In genomic region chr3:113051827-113052226, GRCh38 we compare ENCODE assay signal across 9 cellular contexts.
DNase-seq lines count a peak whose midpoint lies in the region; ATAC-seq and TF ChIP-seq lines count a peak whose summit lies in the region.
"Had no signal": no experiment of that assay in that cellular context is flagged by ENCODE, and none has a peak within 500 bp of the region (broad histone marks: within the 10 kb centered on the region; RNA-seq: fewer than 3 reads in every experiment).

No MANE protein-coding gene starts in this region.

- H4K20me1 ChIP-seq in HCT116 (ENCODE audit: insufficient read depth): no peaks in the 10 kb centered on the region

- TF ChIP-seq RAD21 in HCT116 (IDR thresholded peaks at IDR 0.05; ENCODE audit: low read depth): no peak

- no peak overlapping the region for H3K9ac ChIP-seq in HCT116 (ENCODE audit: low read length)

- H3K9me3 ChIP-seq in HCT116 (ENCODE audit: control insufficient read depth in 1 of 2, insufficient read depth in 1 of 2, low read depth in 1 of 2, low read length in 2 of 2): no peaks in the 10 kb centered on the region
- H3K9me3 ChIP-seq: Peyer's patch had no signal

- DNase-seq in HCT116 (ENCODE audit: low read depth, low spot score) (no peak), anterior cingulate cortex (lab: John Stamatoyannopoulos, UW) (peak in 39 of 58 donors; percentile 5 to 74 (median 22)), hippocampal formation (lab: John Stamatoyannopoulos, UW) (peak; percentile 3 to 30), sciatic nerve (ENCODE audit: low spot score) (no peak), NCI-H2029 (lab: John Stamatoyannopoulos, UW) (no peak), HCEC 1CT (no peak)
- no peak for DNase-seq in activated CD8-positive, alpha-beta memory T cell treated with anti-CD3 and anti-CD28 coated beads, Interleukin-2, amount 50 U/mL, for 4 hours
- DNase-seq in stimulated activated CD8-positive, alpha-beta memory T cell treated with anti-CD3 and anti-CD28 coated beads, Interleukin-4, amount 100 ng/mL, for 48 hours: no peak

- peak overlapping the region; percentile 96 for H2AFZ ChIP-seq in HCT116 (ENCODE audit: low read depth, low read length, poor library complexity, severe bottlenecking)

- no peak for TF ChIP-seq POLR2A in HCT116 (IDR thresholded peaks at IDR 0.05; ENCODE audit: borderline replicate concordance, extremely low read depth, insufficient read depth, insufficient read length)

- H3K36me3 ChIP-seq in HCT116 (ENCODE audit: control insufficient read depth in 1 of 2, insufficient read depth in 2 of 2, low read length in 2 of 2): no peaks in the 10 kb centered on the region
- H3K36me3 ChIP-seq: Peyer's patch had no signal

- H3K79me2 ChIP-seq in HCT116 (ENCODE audit: insufficient read depth, low read length): no peaks in the 10 kb centered on the region

- RAD21 ChIA-PET in HCT116 (lab: Charles Lee; ENCODE audit: low non-redundant PET in 1 of 2, low total read pairs in 2 of 2, uncharacterized antibody in 2 of 2, unreplicated experiment in 2 of 2): no interaction called here

- no peaks in the 10 kb centered on the region for H3K27me3 ChIP-seq in HCT116 (ENCODE audit: insufficient read depth, low read length)
- H3K27me3 ChIP-seq: Peyer's patch had no signal

- no peak overlapping the region for H3K4me2 ChIP-seq in HCT116 (ENCODE audit: low read length)

- POLR2A ChIA-PET in HCT116 (lab: Charles Lee): no interaction called here

- no TSS peak for BruUV-seq in HCT116 (replicated peaks; lab: Mats Ljungman, UMichigan)

- CTCF ChIA-PET in HCT116 (lab: Charles Lee): no interaction called here

- H3K9me2 ChIP-seq in HCT116 (ENCODE audit: insufficient read depth): no peaks in the 10 kb centered on the region

- ATAC-seq in HCT116 (no peak), sciatic nerve (peak; percentile 81)

- no peak overlapping the region for H3K27ac ChIP-seq in HCT116 (ENCODE audit: low read depth, low read length)

- intact Hi-C loops in HCT116 (cut with micrococcal nuclease) (loop anchor here (1.0 to 5.0 kb wide), 4 partner anchors 85 to 574 kb away; no protein-coding TSS in a partner anchor), sciatic nerve (cut with DNase I) (loop anchor here (5.0 kb wide), 1 partner anchor 235 kb away; no protein-coding TSS in a partner anchor)

- no peak overlapping the region for H3K4me3 ChIP-seq in HCT116 (replicated peaks in 1 of 2; ENCODE audit: low read depth in 1 of 2, low read length in 2 of 2)
- H3K4me3 ChIP-seq: Peyer's patch had no signal

- no peak for TF ChIP-seq CTCF in HCT116 (IDR thresholded peaks at IDR 0.05 in 2 of 3, conservative IDR thresholded peaks at IDR 0.05 in 1 of 3; ENCODE audit: borderline replicate concordance in 1 of 3, insufficient read depth in 1 of 3, low read depth in 2 of 3, low read length in 2 of 3)

- H3K4me1 ChIP-seq in HCT116 (ENCODE audit: control insufficient read depth in 1 of 2, insufficient read depth in 2 of 2, low read length in 2 of 2): peaks cover 3 to 8% of the 10 kb centered on the region in 2 experiments; a peak in 2 of 4 replicates

TF ChIP-seq in HCT116, 20 proteins besides CTCF, POLR2A, EP300 and RAD21:
- TF ChIP-seq REST (IDR thresholded peaks at IDR 0.05; ENCODE audit: low read depth): no peak
- no peak for TF ChIP-seq CBX3 (IDR thresholded peaks at IDR 0.05; ENCODE audit: low read depth)
- no peak for TF ChIP-seq ELF1 (IDR thresholded peaks at IDR 0.05; ENCODE audit: borderline replicate concordance, low read depth)
- TF ChIP-seq CEBPB (IDR thresholded peaks at IDR 0.05; ENCODE audit: low read depth): no peak
- no peak for TF ChIP-seq ZFX (IDR thresholded peaks at IDR 0.05)
- no peak for TF ChIP-seq SIN3A (IDR thresholded peaks at IDR 0.05; ENCODE audit: low read depth)
- no peak for TF ChIP-seq ZBTB33 (IDR thresholded peaks at IDR 0.05; ENCODE audit: extremely low read depth, insufficient replicate concordance, low read length)
- no peak for TF ChIP-seq EGR1 (IDR thresholded peaks at IDR 0.05; ENCODE audit: low read depth)
- TF ChIP-seq JUND (IDR thresholded peaks at IDR 0.05): no peak
- no peak for TF ChIP-seq SP1 (IDR thresholded peaks at IDR 0.05; ENCODE audit: low read depth)
- TF ChIP-seq POLR2AphosphoS5 (IDR thresholded peaks at IDR 0.05; ENCODE audit: low read depth, low read length): no peak
- no peak for TF ChIP-seq FOSL1 (IDR thresholded peaks at IDR 0.05; ENCODE audit: low read depth)
- no peak for TF ChIP-seq EZH2phosphoT487 (IDR thresholded peaks at IDR 0.05; ENCODE audit: borderline replicate concordance)

Comparison
In these comparisons a context has a peak if more than half of its experiments do, and no peak if none do; other contexts are left out.
1. DNase-seq: peak in anterior cingulate cortex (39 of 58) and hippocampal formation (2 of 2); none in HCT116 (single experiment), sciatic nerve (single experiment), activated CD8-positive, alpha-beta memory T cell treated with anti-CD3 and anti-CD28 coated beads, Interleukin-2, amount 50 U/mL, for 4 hours (single experiment), NCI-H2029 (single experiment), stimulated activated CD8-positive, alpha-beta memory T cell treated with anti-CD3 and anti-CD28 coated beads, Interleukin-4, amount 100 ng/mL, for 48 hours (single experiment) and HCEC 1CT (single experiment).